9 cellular contexts compared by ENCODE assay signal in genomic region chr1:101474039-101474665, GRCh38.
DNase-seq lines count a peak whose midpoint lies in the region; ATAC-seq and TF ChIP-seq lines count a peak whose summit lies in the region.
"Had no signal": no experiment of that assay in that cellular context is flagged by ENCODE, and none has a peak within 500 bp of the region (broad histone marks: within the 10 kb centered on the region; RNA-seq: fewer than 3 reads in every experiment).

No MANE protein-coding gene starts in this region.

- TF ChIP-seq CTCF in PC-9 (conservative IDR thresholded peaks at IDR 0.05), result peak; percentile 70

- H3F3A ChIP-seq in PC-9 (ENCODE audit: insufficient read depth, low read depth), result no peaks in the 10 kb centered on the region

- peaks cover 3% of the 10 kb centered on the region for H3K27me3 Mint-ChIP-seq in activated T-cell treated with anti-CD3 and anti-CD28 coated beads, Interleukin-2, amount 50 U/mL, for 4 hours (ENCODE audit: low read depth)

- peaks cover 2% of the 10 kb centered on the region for H3K4me1 Mint-ChIP-seq in activated T-cell treated with anti-CD3 and anti-CD28 coated beads, Interleukin-2, amount 50 U/mL, for 4 hours (ENCODE audit: low read depth)

- H3K9me2 ChIP-seq in PC-9 (ENCODE audit: insufficient read depth), result no peaks in the 10 kb centered on the region

- no peaks in the 10 kb centered on the region for H3K36me3 ChIP-seq in PC-9 (ENCODE audit: low read depth)
- H3K36me3 ChIP-seq: SJSA1 had no signal

- CTCF ChIA-PET in PC-9 (lab: Charles Lee), result no interaction called here

- no peak overlapping the region for H2AFZ ChIP-seq in PC-9

- POLR2A ChIA-PET in PC-9 (lab: Charles Lee; ENCODE audit: unreplicated experiment), result no interaction called here

- H3K4me3 Mint-ChIP-seq in activated T-cell treated with anti-CD3 and anti-CD28 coated beads, Interleukin-2, amount 50 U/mL, for 4 hours, result no peak overlapping the region

- intact Hi-C loops in PC-9 (cut with micrococcal nuclease; ENCODE audit: unreplicated experiment), result no loop called here

- no peak overlapping the region for H3K4me2 ChIP-seq in PC-9

- no peak overlapping the region for H3K27ac ChIP-seq in PC-9
- H3K27ac ChIP-seq: SJSA1 had no signal

- H3K36me3 Mint-ChIP-seq in activated T-cell treated with anti-CD3 and anti-CD28 coated beads, Interleukin-2, amount 50 U/mL, for 4 hours (ENCODE audit: insufficient read depth), result peaks cover 2% of the 10 kb centered on the region

- ATAC-seq in HG02884 (IDR thresholded peaks at IDR 0.05; ENCODE audit: unreplicated experiment) (peak; percentile 82), HG03039 (IDR thresholded peaks at IDR 0.05; ENCODE audit: unreplicated experiment) (no peak)
- ATAC-seq in activated T-cell treated with anti-CD3 and anti-CD28 coated beads, Interleukin-2, amount 50 U/mL, for 4 hours, result no peak

- no peaks in the 10 kb centered on the region for H4K20me1 ChIP-seq in PC-9 (ENCODE audit: insufficient read depth)

- H3K9me3 Mint-ChIP-seq in activated T-cell treated with anti-CD3 and anti-CD28 coated beads, Interleukin-2, amount 50 U/mL, for 4 hours, result peaks cover 5% of the 10 kb centered on the region

- peak; percentile 18 for DNase-seq in GDM1 (lab: John Stamatoyannopoulos, UW)
- no peak for DNase-seq in PC-9
- DNase-seq in iPS-NIHi7 (ENCODE audit: extremely low spot score), result peak; percentile 51
- DNase-seq in GF-D8 (lab: John Stamatoyannopoulos, UW), result no peak
- no peak for DNase-seq in putamen (ENCODE audit: low spot score)
- no peak for DNase-seq in activated T-cell treated with anti-CD3 and anti-CD28 coated beads, Interleukin-2, amount 50 U/mL, for 4 hours

- H3K4me1 ChIP-seq in PC-9 (replicated peaks; ENCODE audit: insufficient read depth), result no peaks in the 10 kb centered on the region
- H3K4me1 ChIP-seq: SJSA1 had no signal

- H3K4me3 ChIP-seq in PC-9, result no peak overlapping the region
- H3K4me3 ChIP-seq: SJSA1 had no signal

- no peaks in the 10 kb centered on the region for H3K79me2 ChIP-seq in PC-9 (ENCODE audit: low read depth)

- no peaks in the 10 kb centered on the region for H3K9me3 ChIP-seq in PC-9 (ENCODE audit: insufficient read depth, low read depth)
- H3K9me3 ChIP-seq: SJSA1 had no signal

- H3K27me3 ChIP-seq in PC-9 (ENCODE audit: insufficient read depth, low read depth), result no peaks in the 10 kb centered on the region
- H3K27me3 ChIP-seq: SJSA1 had no signal

- BruUV-seq in PC-9 (replicated peaks; lab: Mats Ljungman, UMichigan), result no TSS peak

Comparison
In these comparisons a context has a peak if more than half of its experiments do, and no peak if none do; other contexts are left out.
1. DNase-seq: peak in GDM1 (single experiment) and iPS-NIHi7 (single experiment); none in PC-9 (0 of 2), GF-D8 (single experiment), putamen (single experiment) and activated T-cell treated with anti-CD3 and anti-CD28 coated beads, Interleukin-2, amount 50 U/mL, for 4 hours (single experiment).